Comparison of ENCODE assay signal across 7 cellular contexts in the genomic region with DNA sequence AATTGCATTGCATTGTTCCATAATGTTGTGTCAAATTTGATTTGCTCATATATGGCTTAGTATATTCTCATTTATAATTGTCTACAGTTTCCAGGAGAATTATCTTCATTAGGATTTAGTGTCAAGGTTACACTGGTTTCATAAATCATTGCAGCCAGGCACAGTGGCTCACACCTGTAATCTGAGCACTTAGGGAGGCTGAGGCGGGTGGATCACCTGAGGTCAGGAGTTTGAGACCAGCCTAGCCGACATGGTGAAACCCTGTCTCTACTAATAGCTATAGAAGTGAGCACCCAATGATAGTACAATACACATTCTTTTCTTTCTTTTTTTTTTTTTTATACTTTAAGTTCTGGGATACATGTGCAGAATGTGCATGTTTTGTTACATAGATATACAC.
"Had no signal": no experiment of that assay in that cellular context is flagged by ENCODE, and none has a peak within 500 bp of the region (broad histone marks: within the 10 kb centered on the region; RNA-seq: fewer than 3 reads in every experiment).

No MANE protein-coding gene starts in this region.

- H3K4me3 ChIP-seq: GM12878 had no signal

- DNase-seq: GDM1, GF-D8 had no signal

- FAIRE-seq: GM12878, GM12891, GM12892, GM18507, GM19239 had no signal
